In genomic region chr6:27772261-27773001, GRCh38 we compare ENCODE assay signal across 8 cellular contexts.
DNase-seq lines count a peak whose midpoint lies in the region; ATAC-seq and TF ChIP-seq lines count a peak whose summit lies in the region.

No MANE protein-coding gene starts in this region.

- peaks cover 35% of the 10 kb centered on the region for H3K4me1 Mint-ChIP-seq in CD14-positive monocyte

- peak; percentile 93 for TF ChIP-seq CTCF in CD14-positive monocyte (IDR thresholded peaks at IDR 0.05)
- peak; percentile 75 to 94 (median 86) for TF ChIP-seq CTCF in gastroesophageal sphincter (IDR thresholded peaks at IDR 0.05)
- TF ChIP-seq CTCF in testis (IDR thresholded peaks at IDR 0.05), result peak; percentile 67 to 88 (median 86)

- WGBS in gastroesophageal sphincter (ENCODE audit: low coverage in 1 of 2), 2 donors, result 9% methylated on average over 12 of the region's 33 CpGs; no CpG with 5 or more reads in 1 of the 2 donors
- WGBS in testis, 2 donors, result 9 to 20% methylated on average over 17 to 33 of the region's 33 CpGs

- H3K27me3 ChIP-seq in gastroesophageal sphincter (peaks cover 68% of the 10 kb centered on the region), testis (no peaks in the 10 kb centered on the region)

- no peaks in the 10 kb centered on the region for H3K9me3 Mint-ChIP-seq in CD14-positive monocyte

- H3K4me1 ChIP-seq in gastroesophageal sphincter (peaks cover 0 to 10% (median 0%) of the 10 kb centered on the region in 3 donors), testis (peaks cover 2% of the 10 kb centered on the region)

- H3K4me3 ChIP-seq in gastroesophageal sphincter, result no peak overlapping the region
- peak overlapping the region in 1 of 2 donors; percentile 43 for H3K4me3 ChIP-seq in testis

- H3K9me3 ChIP-seq in gastroesophageal sphincter (no peaks in the 10 kb centered on the region), testis (no peaks in the 10 kb centered on the region)

- no peak for TF ChIP-seq EP300 in gastroesophageal sphincter (IDR thresholded peaks at IDR 0.05)

- H3K36me3 ChIP-seq in gastroesophageal sphincter, result no peaks in the 10 kb centered on the region
- H3K36me3 ChIP-seq in testis (ENCODE audit: low read depth, missing control alignments), result no peaks in the 10 kb centered on the region

- peaks cover 0 to 2% (median 0%) of the 10 kb centered on the region in 3 donors for H3K27me3 Mint-ChIP-seq in CD14-positive monocyte (ENCODE audit: low read depth in 3 of 3)

- ATAC-seq in GM21390 (IDR thresholded peaks at IDR 0.05; ENCODE audit: unreplicated experiment) (peak; percentile 79), gastroesophageal sphincter (peak; percentile 94)

- peak overlapping the region in 5 of 7 donors; percentile 46 to 87 (median 76) for H3K27ac Mint-ChIP-seq in CD14-positive monocyte

- no peak overlapping the region for H3K27ac ChIP-seq in gastroesophageal sphincter
- H3K27ac ChIP-seq in testis, result no peak overlapping the region

- peak overlapping the region in 1 of 2 donors; percentile 39 for H3K4me3 Mint-ChIP-seq in CD14-positive monocyte

- no peaks in the 10 kb centered on the region for H3K36me3 Mint-ChIP-seq in CD14-positive monocyte

- TF ChIP-seq POLR2A in gastroesophageal sphincter (IDR thresholded peaks at IDR 0.05) (no peak), testis (IDR thresholded peaks at IDR 0.05) (no peak)

- DNase-seq in CD14-positive monocyte (ENCODE audit: low spot score) (peak; percentile 82), Kasumi-1 (lab: John Stamatoyannopoulos, UW) (peak; percentile 64 to 77), RPMI8226 (peak; percentile 97), occipital lobe (lab: John Stamatoyannopoulos, UW) (peak; percentile 39), testis (peak; percentile 90)
- peak; percentile 94 for DNase-seq in activated effector memory CD4-positive, alpha-beta T cell treated with anti-CD3 and anti-CD28 coated beads, Interleukin-2, amount 50 U/mL, for 16 hours

- intact Hi-C loops in CD14-positive monocyte (cut with micrococcal nuclease), result no loop called here
- intact Hi-C loops in testis (cut with DNase I; ENCODE audit: low total_unique reads), result no loop called here

Comparison
In these comparisons a context has a peak if more than half of its experiments do, and no peak if none do; other contexts are left out.
1. DNase-seq: peak in every context shown above with its lines; median percentile 97 in RPMI8226; 94 in activated effector memory CD4-positive, alpha-beta T cell treated with anti-CD3 and anti-CD28 coated beads, Interleukin-2, amount 50 U/mL, for 16 hours; 90 in testis; 82 in CD14-positive monocyte; 70 in Kasumi-1; 39 in occipital lobe.